Comparison of ENCODE assay signal across 8 cellular contexts in the genomic region with DNA sequence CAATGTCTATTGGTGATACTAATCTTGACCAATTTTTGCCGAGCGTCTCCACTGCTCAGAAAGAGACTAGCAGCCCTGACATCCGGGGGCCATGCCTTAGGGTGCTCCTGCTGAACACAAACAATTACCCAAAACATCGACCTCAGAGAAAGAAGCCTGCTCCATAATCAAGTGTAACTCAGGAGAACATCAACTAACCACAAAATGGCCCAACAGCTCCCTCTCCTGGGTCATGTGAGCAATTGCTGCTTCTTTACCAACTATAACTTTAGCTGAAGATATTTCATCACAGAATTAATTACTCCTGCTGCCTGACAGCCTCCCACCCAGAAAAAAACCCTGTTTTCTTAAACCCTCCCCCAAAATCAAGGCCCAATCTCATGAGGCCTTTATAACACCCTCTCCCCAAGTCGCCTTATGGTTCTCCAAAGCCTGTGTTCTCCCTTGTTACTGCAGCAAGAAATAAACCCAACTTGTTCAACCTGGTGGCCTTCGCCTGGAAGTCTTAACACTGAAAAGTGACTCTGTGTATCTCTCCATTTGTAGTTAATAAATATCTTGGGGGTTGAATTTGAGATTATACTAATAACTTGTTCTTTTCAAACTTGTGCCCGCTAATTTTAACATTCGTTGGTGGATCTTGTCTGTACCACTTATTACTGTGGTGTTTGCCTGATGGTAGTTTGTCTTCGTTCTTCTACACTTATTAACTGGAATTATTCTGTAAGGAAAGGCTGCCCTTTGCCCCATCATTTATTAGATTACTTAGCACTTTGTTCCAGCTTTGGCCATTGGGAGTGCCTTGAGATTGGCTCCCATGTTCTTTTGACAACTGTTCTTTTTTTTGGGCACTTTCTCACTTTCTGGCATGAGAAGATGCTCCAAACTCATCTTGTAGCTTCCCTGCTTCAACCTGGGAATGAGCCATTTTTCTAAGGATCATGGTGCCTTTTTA.
DNase-seq lines count a peak whose midpoint lies in the region; ATAC-seq lines count a peak whose summit lies in the region.

No MANE protein-coding gene starts in this region.

- ATAC-seq in HG03066 (IDR thresholded peaks at IDR 0.05; ENCODE audit: low read depth, unreplicated experiment) (peak; percentile 59), HG03457 (IDR thresholded peaks at IDR 0.05; ENCODE audit: unreplicated experiment) (no peak)

- DNase-seq in DMS53 (lab: John Stamatoyannopoulos, UW) (peak; percentile 78), NCI-H446 (lab: John Stamatoyannopoulos, UW) (peak; percentile 63 to 86), cerebellar nuclear complex (lab: John Stamatoyannopoulos, UW) (peak; percentile 12 to 66), left kidney (ENCODE audit: low read depth, low spot score) (peak; percentile 92)
- peak; percentile 44 for DNase-seq in activated CD4-positive, alpha-beta T cell treated with anti-CD3 and anti-CD28 coated beads for 1 hour
- DNase-seq in stimulated activated CD4-positive, alpha-beta T cell treated with anti-CD3 and anti-CD28 coated beads, Interleukin-2, amount 100 ng/mL, for 48 hours: peak; percentile 61 to 67

Comparison
In these comparisons a context has a peak if more than half of its experiments do, and no peak if none do; other contexts are left out.
1. DNase-seq: peak in every context shown above with its lines; median percentile 92 in left kidney; 78 in DMS53; 74 in NCI-H446; 64 in stimulated activated CD4-positive, alpha-beta T cell treated with anti-CD3 and anti-CD28 coated beads, Interleukin-2, amount 100 ng/mL, for 48 hours; 44 in activated CD4-positive, alpha-beta T cell treated with anti-CD3 and anti-CD28 coated beads for 1 hour; 39 in cerebellar nuclear complex.